ENCODE assay signal across 30 cellular contexts in genomic region chr10:7357193-7357592, GRCh38.
"Had no signal": no experiment of that assay in that cellular context is flagged by ENCODE, and none has a peak within 500 bp of the region (broad histone marks: within the 10 kb centered on the region; RNA-seq: fewer than 3 reads in every experiment).

No MANE protein-coding gene starts in this region.

- H3K27me3 ChIP-seq: left lung, pancreas, tibial nerve, uterus had no signal

- H3K27ac ChIP-seq: left lung, lower lobe of right lung, pancreas, prostate gland, skin epidermis, tibial nerve, uterus had no signal

- H3K9me3 ChIP-seq: lower lobe of right lung, pancreas, prostate gland, uterus had no signal

- FAIRE-seq: islet of Langerhans, kidney, pancreas had no signal

- H3K27me3 Mint-ChIP-seq: naive B cell; stimulated activated naive B cell treated with anti-CD40 and anti-IgM and Interleukin-4, amounts not matched to agents 10 μg/mL and 1 μg/mL and 100 μg/mL, for 72 hours; stimulated activated naive CD8-positive, alpha-beta T cell treated with anti-CD3 and anti-CD28 coated beads, Interleukin-15, Interleukin-2, amounts not matched to agents 100 ng/mL and 50 ng/mL, for 24 hours had no signal

- ATAC-seq: left colon; left lung; lower lobe of right lung; pancreas; sciatic nerve; stimulated activated naive B cell treated with anti-CD40 and anti-IgM and Interleukin-4, amounts not matched to agents 10 μg/mL and 1 μg/mL and 100 μg/mL, for 72 hours had no signal

- H3K4me1 Mint-ChIP-seq: neural crest cell had no signal

- H3K4me3 ChIP-seq: left lung, lower lobe of right lung, pancreas, prostate gland, skin epidermis, tibial nerve, uterus had no signal

- DNase-seq: hypothalamus; immature natural killer cell; kidney; left colon; left lung; lower lobe of right lung; mammary epithelial cell; mesenchymal stem cell; naive B cell; nucleus accumbens; pancreas; retina; right cardiac atrium; stimulated activated CD4-positive, alpha-beta T cell treated with anti-CD3 and anti-CD28 coated beads, Interleukin-12 subunit alpha, Interleukin-12 subunit beta, amount 100 ng/mL, for 4 hours; stimulated activated CD4-positive, alpha-beta T cell treated with anti-CD3 and anti-CD28 coated beads, Interleukin-15, amount 100 ng/mL, for 24 hours; stimulated activated CD4-positive, alpha-beta T cell treated with anti-CD3 and anti-CD28 coated beads, Interleukin-2, amount 100 ng/mL, for 24 hours; stimulated activated CD4-positive, alpha-beta T cell treated with anti-CD3 and anti-CD28 coated beads, Interleukin-4, amount 100 ng/mL, for 1 hour; stimulated activated naive B cell treated with anti-CD40 and anti-IgM and Interleukin-4, amounts not matched to agents 10 μg/mL and 1 μg/mL and 100 μg/mL, for 72 hours; substantia nigra; uterus had no signal

- H3K4me3 Mint-ChIP-seq: immature natural killer cell; mesothelial cell of epicardium; naive B cell; nephron; neural crest cell; stimulated activated naive B cell treated with anti-CD40 and anti-IgM and Interleukin-4, amounts not matched to agents 10 μg/mL and 1 μg/mL and 100 μg/mL, for 72 hours; stimulated activated naive CD8-positive, alpha-beta T cell treated with anti-CD3 and anti-CD28 coated beads, Interleukin-15, Interleukin-2, amounts not matched to agents 100 ng/mL and 50 ng/mL, for 24 hours; type B pancreatic cell had no signal

- H3K4me1 ChIP-seq: left lung, lower lobe of right lung, pancreas, prostate gland, uterus had no signal

- H3K27ac Mint-ChIP-seq: mesothelial cell of epicardium; nephron; stimulated activated naive B cell treated with anti-CD40 and anti-IgM and Interleukin-4, amounts not matched to agents 10 μg/mL and 1 μg/mL and 100 μg/mL, for 72 hours; stimulated activated naive CD8-positive, alpha-beta T cell treated with anti-CD3 and anti-CD28 coated beads, Interleukin-15, Interleukin-2, amounts not matched to agents 100 ng/mL and 50 ng/mL, for 24 hours; type B pancreatic cell had no signal

- H3K36me3 ChIP-seq: pancreas, prostate gland, uterus had no signal
